1 cellular context compared by ENCODE assay signal in the genomic region with DNA sequence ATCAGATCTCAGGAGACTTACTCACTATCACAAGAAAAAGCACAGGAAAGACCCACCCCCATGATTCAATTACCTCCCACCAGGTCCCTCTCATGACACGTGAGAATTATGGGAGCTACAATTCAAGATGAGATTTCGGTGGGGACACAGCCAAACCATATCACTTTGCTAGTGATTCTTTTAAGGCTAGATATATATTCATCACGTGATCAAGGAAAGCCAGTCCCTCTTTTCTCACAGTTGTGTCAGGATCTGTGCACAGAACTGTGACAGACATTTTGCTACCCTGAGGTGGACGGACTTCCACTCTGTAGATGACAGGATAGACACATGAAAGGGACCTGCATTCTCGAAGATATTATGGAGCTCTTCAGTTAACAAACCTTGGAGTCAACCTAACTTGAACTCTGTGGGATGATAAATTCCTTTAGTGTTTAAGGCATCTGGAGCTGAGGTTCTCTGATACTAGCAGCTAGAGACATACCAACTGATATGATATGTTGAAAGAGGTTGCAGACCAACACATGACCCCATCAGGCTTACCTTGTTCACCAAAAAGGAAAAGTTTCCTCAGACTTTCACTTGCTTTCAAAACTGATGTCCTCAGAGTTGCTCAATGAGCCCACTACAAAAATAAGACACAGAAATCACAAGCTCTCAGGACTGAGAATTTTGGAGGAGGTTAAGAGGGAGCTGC.
TF ChIP-seq lines count a peak whose summit lies in the region.

No MANE protein-coding gene starts in this region.

TF ChIP-seq in IMR-90, 13 proteins besides CTCF, POLR2A, EP300 and RAD21:
- TF ChIP-seq SMC3 (IDR thresholded peaks at IDR 0.05; ENCODE audit: low read depth, low read length): no peak
- TF ChIP-seq CEBPB (IDR thresholded peaks at IDR 0.05; ENCODE audit: low read depth, low read length): peak; percentile 57
- TF ChIP-seq MAFK (IDR thresholded peaks at IDR 0.05; ENCODE audit: low read depth, low read length): no peak
TF ChIP-seq in IMR-90: peak in this region for 1.
